19 cellular contexts compared by ENCODE assay signal in genomic region chr7:36809510-36809909, GRCh38.
DNase-seq lines count a peak whose midpoint lies in the region; ATAC-seq and TF ChIP-seq lines count a peak whose summit lies in the region.
"Had no signal": no experiment of that assay in that cellular context is flagged by ENCODE, and none has a peak within 500 bp of the region (broad histone marks: within the 10 kb centered on the region; RNA-seq: fewer than 3 reads in every experiment).

No MANE protein-coding gene starts in this region.

- CTCF ChIA-PET in CD8-positive, alpha-beta memory T cell (lab: Charles Lee) = interaction anchor here (0.6 kb wide), 1 partner anchor 21 kb away, joined by 3 read pairs; no protein-coding TSS in a partner anchor

- no peak overlapping the region for H3K4me3 Mint-ChIP-seq in activated CD4-positive, alpha-beta T cell treated with anti-CD3 and anti-CD28 coated beads, Interleukin-2, amount 10 ng/mL, durations not matched to agents 24 days and 14 days
- H3K4me3 Mint-ChIP-seq in CD8-positive, alpha-beta memory T cell = no peak overlapping the region
- H3K4me3 Mint-ChIP-seq in immature natural killer cell = peak overlapping the region in 2 of 5 donors; percentile 17 to 56
- H3K4me3 Mint-ChIP-seq: CD14-positive monocyte; CD4-positive, alpha-beta memory T cell; CD4-positive, CD25-positive, alpha-beta regulatory T cell had no signal

- H3K36me3 Mint-ChIP-seq in activated CD4-positive, alpha-beta T cell treated with anti-CD3 and anti-CD28 coated beads, Interleukin-2, amount 10 ng/mL, durations not matched to agents 24 days and 14 days (ENCODE audit: low read depth) = peaks cover 2% of the 10 kb centered on the region
- peaks cover 0 to 24% (median 6%) of the 10 kb centered on the region in 3 donors for H3K36me3 Mint-ChIP-seq in CD8-positive, alpha-beta memory T cell
- peaks cover 0 to 4% (median 0%) of the 10 kb centered on the region in 3 donors for H3K36me3 Mint-ChIP-seq in immature natural killer cell
- H3K36me3 Mint-ChIP-seq: CD14-positive monocyte; CD4-positive, CD25-positive, alpha-beta regulatory T cell had no signal

- no peak overlapping the region for H3K27ac Mint-ChIP-seq in activated CD4-positive, alpha-beta T cell treated with anti-CD3 and anti-CD28 coated beads, Interleukin-2, amount 10 ng/mL, durations not matched to agents 24 days and 14 days
- peak overlapping the region in 5 of 8 donors; percentile 27 to 52 (median 42) for H3K27ac Mint-ChIP-seq in CD8-positive, alpha-beta memory T cell
- H3K27ac Mint-ChIP-seq in immature natural killer cell = peak overlapping the region in 3 of 6 donors; percentile 2 to 77 (median 37)
- H3K27ac Mint-ChIP-seq: CD14-positive monocyte; CD4-positive, CD25-positive, alpha-beta regulatory T cell had no signal

- no peak for ATAC-seq in HG03378 (IDR thresholded peaks at IDR 0.05; ENCODE audit: unreplicated experiment)
- no peak for ATAC-seq in upper lobe of right lung

- DNase-seq in activated CD4-positive, alpha-beta T cell treated with anti-CD3 and anti-CD28 coated beads, Interleukin-2, amount 10 ng/mL, durations not matched to agents 24 days and 14 days = peak; percentile 43
- no peak for DNase-seq in activated CD4-positive, alpha-beta T cell treated with anti-CD3 and anti-CD28 coated beads, Interleukin-2, amount 50 U/mL, for 1 hour
- no peak for DNase-seq in CD8-positive, alpha-beta memory T cell
- DNase-seq in NCI-H69 (lab: John Stamatoyannopoulos, UW) = peak; percentile 25
- peak; percentile 35 to 58 (median 41) for DNase-seq in immature natural killer cell
- DNase-seq in upper lobe of right lung = no peak
- DNase-seq in NCI-H226 = no peak
- DNase-seq: 8988T; ACHN; BE2C; Caco-2; Calu3; CD4-positive, alpha-beta memory T cell; CD4-positive, CD25-positive, alpha-beta regulatory T cell; DMS79 treated with DMSO at 0.1 percent for 48 hours; GF-D8 had no signal

- POLR2A ChIA-PET in CD8-positive, alpha-beta memory T cell (lab: Charles Lee) = no interaction called here

- H3K27me3 Mint-ChIP-seq in activated CD4-positive, alpha-beta T cell treated with anti-CD3 and anti-CD28 coated beads, Interleukin-2, amount 10 ng/mL, durations not matched to agents 24 days and 14 days = peaks cover 4% of the 10 kb centered on the region
- peaks cover 4 to 5% of the 10 kb centered on the region in 2 donors for H3K27me3 Mint-ChIP-seq in CD8-positive, alpha-beta memory T cell
- H3K27me3 Mint-ChIP-seq in immature natural killer cell (ENCODE audit: low read depth in 3 of 3) = peaks cover 0 to 3% (median 0%) of the 10 kb centered on the region in 3 donors

- peaks cover 11% of the 10 kb centered on the region for H3K4me1 Mint-ChIP-seq in activated CD4-positive, alpha-beta T cell treated with anti-CD3 and anti-CD28 coated beads, Interleukin-2, amount 10 ng/mL, durations not matched to agents 24 days and 14 days
- peaks cover 8 to 15% (median 14%) of the 10 kb centered on the region in 3 donors for H3K4me1 Mint-ChIP-seq in CD8-positive, alpha-beta memory T cell
- H3K4me1 Mint-ChIP-seq in immature natural killer cell = peaks cover 20 to 42% of the 10 kb centered on the region in 2 donors
- H3K4me1 Mint-ChIP-seq: CD4-positive, CD25-positive, alpha-beta regulatory T cell had no signal

- H3K27me3 ChIP-seq in CD8-positive, alpha-beta memory T cell (ENCODE audit: insufficient read depth, low read length, poor library complexity, severe bottlenecking) = no peaks in the 10 kb centered on the region
- H3K27me3 ChIP-seq in upper lobe of right lung = no peaks in the 10 kb centered on the region
- H3K27me3 ChIP-seq: BE2C, BLaER1 had no signal

- H3K9me3 ChIP-seq in CD8-positive, alpha-beta memory T cell (ENCODE audit: low read length) = no peaks in the 10 kb centered on the region
- H3K9me3 ChIP-seq in upper lobe of right lung = no peaks in the 10 kb centered on the region
- H3K9me3 ChIP-seq: BE2C, BLaER1, Caco-2 had no signal

- H3K36me3 ChIP-seq in CD8-positive, alpha-beta memory T cell (ENCODE audit: insufficient read depth, low read length) = no peaks in the 10 kb centered on the region
- H3K36me3 ChIP-seq in upper lobe of right lung = no peaks in the 10 kb centered on the region
- H3K36me3 ChIP-seq: BE2C, BLaER1 had no signal

- H3K4me1 ChIP-seq in CD8-positive, alpha-beta memory T cell (ENCODE audit: insufficient read depth, low read length) = peaks cover 7% of the 10 kb centered on the region
- H3K4me1 ChIP-seq in upper lobe of right lung = no peaks in the 10 kb centered on the region
- H3K4me1 ChIP-seq: BE2C had no signal

- TF ChIP-seq CTCF in upper lobe of right lung (IDR thresholded peaks at IDR 0.05) = no peak

- intact Hi-C loops in activated CD4-positive, alpha-beta T cell treated with anti-CD3 and anti-CD28 coated beads, Interleukin-2, amount 10 ng/mL, durations not matched to agents 24 days and 14 days (cut with micrococcal nuclease) = no loop called here
- intact Hi-C loops in upper lobe of right lung (cut with DNase I) = no loop called here

- no peak overlapping the region for H3K27ac ChIP-seq in CD8-positive, alpha-beta memory T cell (ENCODE audit: low read depth, low read length)
- no peak overlapping the region for H3K27ac ChIP-seq in upper lobe of right lung
- H3K27ac ChIP-seq: BLaER1 had no signal

- H3K4me3 ChIP-seq in CD8-positive, alpha-beta memory T cell (ENCODE audit: low read length) = no peak overlapping the region
- H3K4me3 ChIP-seq in upper lobe of right lung = no peak overlapping the region
- H3K4me3 ChIP-seq: BLaER1 had no signal

- peaks cover 16% of the 10 kb centered on the region for H3K9me3 Mint-ChIP-seq in activated CD4-positive, alpha-beta T cell treated with anti-CD3 and anti-CD28 coated beads, Interleukin-2, amount 10 ng/mL, durations not matched to agents 24 days and 14 days
- H3K9me3 Mint-ChIP-seq in CD8-positive, alpha-beta memory T cell = no peaks in the 10 kb centered on the region
- H3K9me3 Mint-ChIP-seq in immature natural killer cell = no peaks in the 10 kb centered on the region

Comparison
In these comparisons a context has a peak if more than half of its experiments do, and no peak if none do; other contexts are left out.
1. DNase-seq: peak in activated CD4-positive, alpha-beta T cell treated with anti-CD3 and anti-CD28 coated beads, Interleukin-2, amount 10 ng/mL, durations not matched to agents 24 days and 14 days (single experiment), NCI-H69 (single experiment) and immature natural killer cell (3 of 3); none in activated CD4-positive, alpha-beta T cell treated with anti-CD3 and anti-CD28 coated beads, Interleukin-2, amount 50 U/mL, for 1 hour (single experiment), CD8-positive, alpha-beta memory T cell (0 of 5), upper lobe of right lung (single experiment) and NCI-H226 (single experiment).